In genomic region chr4:139774759-139775487, GRCh38 we compare ENCODE assay signal across 20 cellular contexts.
A peak's percentile ranks its signal among the peaks of the same experiment; 100 is the strongest.
DNase-seq lines count a peak whose midpoint lies in the region; TF ChIP-seq lines count a peak whose summit lies in the region.
"Had no signal": no experiment of that assay in that cellular context is flagged by ENCODE, and none has a peak within 500 bp of the region (broad histone marks: within the 10 kb centered on the region; RNA-seq: fewer than 3 reads in every experiment).

No MANE protein-coding gene starts in this region.

- peaks cover 6% of the 10 kb centered on the region for H3K9me3 ChIP-seq in endodermal cell (ENCODE audit: control insufficient read depth, low read length)
- H3K9me3 ChIP-seq: psoas muscle had no signal

- WGBS in endodermal cell (ENCODE audit: insufficient coverage in 1 of 2, insufficient read length in 1 of 2), 2 experiments = 73 to 79% methylated on average over 3 to 6 of the region's 6 CpGs

- H3K36me3 Mint-ChIP-seq in endodermal cell (ENCODE audit: low read depth) = no peaks in the 10 kb centered on the region
- no peaks in the 10 kb centered on the region for H3K36me3 Mint-ChIP-seq in activated T-cell treated with anti-CD3 and anti-CD28 coated beads, Interleukin-2, amount 50 U/mL, for 24 hours (ENCODE audit: low read depth)
- H3K36me3 Mint-ChIP-seq: natural killer cell treated with Interleukin-12 subunit alpha and Interleukin-12 subunit beta and Interleukin-15 and Interleukin-18, amount 100 ng/mL, for 72 hours; T-cell had no signal

- H3K4me1 Mint-ChIP-seq in endodermal cell = peaks cover 41% of the 10 kb centered on the region
- no peaks in the 10 kb centered on the region for H3K4me1 Mint-ChIP-seq in activated T-cell treated with anti-CD3 and anti-CD28 coated beads, Interleukin-2, amount 50 U/mL, for 24 hours (ENCODE audit: low read depth)
- H3K4me1 Mint-ChIP-seq: activated CD4-positive, alpha-beta T cell treated with anti-CD3 and anti-CD28 coated beads, Interleukin-2, amount 10 ng/mL, durations not matched to agents 7 days and 5 days; T-cell had no signal

- H3K9me3 Mint-ChIP-seq in endodermal cell = no peaks in the 10 kb centered on the region
- no peaks in the 10 kb centered on the region for H3K9me3 Mint-ChIP-seq in activated T-cell treated with anti-CD3 and anti-CD28 coated beads, Interleukin-2, amount 50 U/mL, for 24 hours
- H3K9me3 Mint-ChIP-seq: activated CD4-positive, alpha-beta T cell treated with anti-CD3 and anti-CD28 coated beads, Interleukin-2, amount 10 ng/mL, durations not matched to agents 7 days and 5 days; natural killer cell treated with Interleukin-12 subunit alpha and Interleukin-12 subunit beta and Interleukin-15 and Interleukin-18, amount 100 ng/mL, for 72 hours; stimulated activated naive CD8-positive, alpha-beta T cell treated with anti-CD3 and anti-CD28 coated beads, Interleukin-15, Interleukin-2, amounts not matched to agents 100 ng/mL and 50 ng/mL, for 24 hours; T-cell had no signal

- H3K9ac ChIP-seq in endodermal cell (ENCODE audit: extremely low read depth, low read length, poor library complexity, severe bottlenecking) = no peak overlapping the region

- H3K27me3 Mint-ChIP-seq in endodermal cell (ENCODE audit: insufficient read depth) = no peaks in the 10 kb centered on the region
- no peaks in the 10 kb centered on the region for H3K27me3 Mint-ChIP-seq in activated T-cell treated with anti-CD3 and anti-CD28 coated beads, Interleukin-2, amount 50 U/mL, for 24 hours
- H3K27me3 Mint-ChIP-seq: activated CD4-positive, alpha-beta T cell treated with anti-CD3 and anti-CD28 coated beads, Interleukin-2, amount 10 ng/mL, durations not matched to agents 7 days and 5 days; stimulated activated naive CD8-positive, alpha-beta T cell treated with anti-CD3 and anti-CD28 coated beads, Interleukin-15, Interleukin-2, amounts not matched to agents 100 ng/mL and 50 ng/mL, for 24 hours; T-cell had no signal

- H3K36me3 ChIP-seq in endodermal cell (ENCODE audit: control insufficient read depth, insufficient read depth, low read length) = peaks cover 7% of the 10 kb centered on the region

- H3K27ac ChIP-seq in endodermal cell (ENCODE audit: low read depth, low read length) = no peak overlapping the region
- H3K27ac ChIP-seq: psoas muscle had no signal

- H3K27ac Mint-ChIP-seq in endodermal cell = no peak overlapping the region
- H3K27ac Mint-ChIP-seq in activated T-cell treated with anti-CD3 and anti-CD28 coated beads, Interleukin-2, amount 50 U/mL, for 24 hours = no peak overlapping the region
- H3K27ac Mint-ChIP-seq: activated CD4-positive, alpha-beta T cell treated with anti-CD3 and anti-CD28 coated beads, Interleukin-2, amount 10 ng/mL, durations not matched to agents 7 days and 5 days; natural killer cell treated with Interleukin-12 subunit alpha and Interleukin-12 subunit beta and Interleukin-15 and Interleukin-18, amount 100 ng/mL, for 72 hours; stimulated activated naive CD8-positive, alpha-beta T cell treated with anti-CD3 and anti-CD28 coated beads, Interleukin-15, Interleukin-2, amounts not matched to agents 100 ng/mL and 50 ng/mL, for 24 hours; T-cell had no signal

- DNase-seq in NCI-H1105 (lab: John Stamatoyannopoulos, UW) (peak; percentile 3), NCI-H1105 treated with DMSO at 0.1 percent for 48 hours (lab: John Stamatoyannopoulos, UW) (no peak), NCI-H2107 treated with DMSO at 0.1 percent for 48 hours (lab: John Stamatoyannopoulos, UW; ENCODE audit: unreplicated experiment) (peak; percentile 92), endodermal cell (peak; percentile 59), renal cortical epithelial cell (ENCODE audit: low read depth) (peak; percentile 44), Kasumi-1 (lab: John Stamatoyannopoulos, UW) (no peak)
- no peak for DNase-seq in activated CD4-positive, alpha-beta T cell treated with anti-CD3 and anti-CD28 coated beads for 4 hours
- DNase-seq in activated T-cell treated with anti-CD3 and anti-CD28 coated beads, Interleukin-2, amount 50 U/mL, for 24 hours = no peak
- DNase-seq: activated CD4-positive, alpha-beta T cell treated with anti-CD3 and anti-CD28 coated beads, Interleukin-2, amount 10 ng/mL, durations not matched to agents 7 days and 5 days; activated effector memory CD4-positive, alpha-beta T cell treated with Interleukin-2 at 50 U/mL for 16 hours; EL; left cardiac atrium; NCI-H187; psoas muscle; SHP77 treated with DMSO at 0.1 percent for 48 hours; small intestine; T-cell; trophoblast cell had no signal

- peak overlapping the region; percentile 7 for H3K4me3 ChIP-seq in endodermal cell (ENCODE audit: low read length)
- H3K4me3 ChIP-seq: psoas muscle had no signal

- TF ChIP-seq CTCF in endodermal cell (conservative IDR thresholded peaks at IDR 0.05) = no peak

- H3K4me3 Mint-ChIP-seq in endodermal cell = no peak overlapping the region
- no peak overlapping the region for H3K4me3 Mint-ChIP-seq in activated T-cell treated with anti-CD3 and anti-CD28 coated beads, Interleukin-2, amount 50 U/mL, for 24 hours
- H3K4me3 Mint-ChIP-seq: activated CD4-positive, alpha-beta T cell treated with anti-CD3 and anti-CD28 coated beads, Interleukin-2, amount 10 ng/mL, durations not matched to agents 7 days and 5 days; natural killer cell treated with Interleukin-12 subunit alpha and Interleukin-12 subunit beta and Interleukin-15 and Interleukin-18, amount 100 ng/mL, for 72 hours; stimulated activated naive CD8-positive, alpha-beta T cell treated with anti-CD3 and anti-CD28 coated beads, Interleukin-15, Interleukin-2, amounts not matched to agents 100 ng/mL and 50 ng/mL, for 24 hours; T-cell had no signal

- peaks cover 23% of the 10 kb centered on the region for H3K4me1 ChIP-seq in endodermal cell (ENCODE audit: control insufficient read depth, insufficient read depth, low read length)

- H3K27me3 ChIP-seq in endodermal cell (ENCODE audit: control insufficient read depth, insufficient read depth, low read length, poor library complexity, severe bottlenecking) = no peaks in the 10 kb centered on the region

Comparison
In these comparisons a context has a peak if more than half of its experiments do, and no peak if none do; other contexts are left out.
1. DNase-seq: peak in NCI-H1105 (single experiment), NCI-H2107 treated with DMSO at 0.1 percent for 48 hours (single experiment), endodermal cell (single experiment) and renal cortical epithelial cell (single experiment); none in NCI-H1105 treated with DMSO at 0.1 percent for 48 hours (single experiment), activated CD4-positive, alpha-beta T cell treated with anti-CD3 and anti-CD28 coated beads for 4 hours (0 of 2), Kasumi-1 (0 of 2) and activated T-cell treated with anti-CD3 and anti-CD28 coated beads, Interleukin-2, amount 50 U/mL, for 24 hours (single experiment).